8 cellular contexts compared by ENCODE assay signal in genomic region chr3:188170461-188171459, GRCh38. TPM values are rescaled to one million over a fixed set of nuclear protein-coding genes. Genes with fewer than 3 reads are reported as not detected.
DNase-seq lines count a peak whose midpoint lies in the region; ATAC-seq and TF ChIP-seq lines count a peak whose summit lies in the region.

No MANE protein-coding gene starts in this region.

- H3K79me2 ChIP-seq in hepatocyte = peaks cover 95% of the 10 kb centered on the region

- no peak for TF ChIP-seq POLR2A in GM18505 (IDR thresholded peaks at IDR 0.05; ENCODE audit: borderline replicate concordance, extremely low read depth, insufficient read depth, insufficient read length)

- H3K36me3 ChIP-seq in RWPE2 (ENCODE audit: low read depth) (0 out of 2 replicates have a peak, but pooled peaks cover 4% of the 10 kb centered on the region), hepatocyte (replicated peaks; ENCODE audit: insufficient read depth, low read depth) (no peaks in the 10 kb centered on the region)

- no peak overlapping the region for H2AFZ ChIP-seq in hepatocyte

- H3K4me1 ChIP-seq in RWPE2 (ENCODE audit: insufficient read depth, poor library complexity, severe bottlenecking) = peaks cover 7% of the 10 kb centered on the region
- H3K4me1 ChIP-seq in hepatocyte (ENCODE audit: insufficient read depth) = peaks cover 35% of the 10 kb centered on the region

- TF ChIP-seq CTCF in RWPE2 (IDR thresholded peaks at IDR 0.05; ENCODE audit: poor library complexity, severe bottlenecking) (no peak), hepatocyte (IDR thresholded peaks at IDR 0.05; ENCODE audit: poor library complexity) (no peak)

- no peaks in the 10 kb centered on the region for H3K9me2 ChIP-seq in hepatocyte (replicated peaks; ENCODE audit: insufficient read depth)

- H3K9me3 ChIP-seq in RWPE2 (ENCODE audit: severe bottlenecking) = no peaks in the 10 kb centered on the region
- no peaks in the 10 kb centered on the region for H3K9me3 ChIP-seq in hepatocyte (ENCODE audit: low read depth)

- WGBS in hepatocyte (ENCODE audit: low lambda C conversion rate, missing lambda C conversion rate) = 77% methylated on average over 8 of the region's 8 CpGs

- no peak for DNase-seq in RWPE2 (ENCODE audit: low spot score)
- DNase-seq in activated T-cell treated with anti-CD3 and anti-CD28 coated beads, Interleukin-2, amount 50 U/mL, for 1 hour = peak; percentile 46
- peak; percentile 46 for DNase-seq in hepatocyte (ENCODE audit: low spot score)
- DNase-seq in stimulated activated CD8-positive, alpha-beta memory T cell treated with anti-CD3 and anti-CD28 coated beads, Interleukin-12 subunit alpha, Interleukin-12 subunit beta, amount 100 ng/mL, for 4 hours (ENCODE audit: low read depth) = peak; percentile 6
- DNase-seq in substantia nigra (lab: John Stamatoyannopoulos, UW) = no peak
- no peak for DNase-seq in GM19238 (ENCODE audit: insufficient read length, low spot score)

- H3K27ac ChIP-seq in RWPE2 (ENCODE audit: poor library complexity, severe bottlenecking) = no peak overlapping the region
- H3K27ac ChIP-seq in hepatocyte = peak overlapping the region; percentile 74
- no peak overlapping the region for H3K27ac ChIP-seq in substantia nigra (ENCODE audit: low read depth, low read length, poor library complexity, severe bottlenecking)

- H3K4me3 ChIP-seq in RWPE2 (ENCODE audit: severe bottlenecking) (no peak overlapping the region), hepatocyte (no peak overlapping the region)

- peak; percentile 94 for ATAC-seq in RWPE2 (ENCODE audit: low read depth)
- ATAC-seq in HG03196 (IDR thresholded peaks at IDR 0.05; ENCODE audit: unreplicated experiment) = no peak
- ATAC-seq in GM18505 (IDR thresholded peaks at IDR 0.05; ENCODE audit: unreplicated experiment) = no peak

- peaks cover 44% of the 10 kb centered on the region for H4K20me1 ChIP-seq in hepatocyte (ENCODE audit: insufficient read depth, poor library complexity, severe bottlenecking)

- H3K27me3 ChIP-seq in RWPE2 (ENCODE audit: insufficient read depth, poor library complexity, severe bottlenecking) = no peaks in the 10 kb centered on the region
- no peaks in the 10 kb centered on the region for H3K27me3 ChIP-seq in hepatocyte

- peak overlapping the region; percentile 36 for H3K4me2 ChIP-seq in hepatocyte

RNA-seq across cellular contexts. Expression of gene LPP, which starts 16.8 kb away (rescaled TPM):
- total RNA-seq in hepatocyte = 67.7 and 73.8 TPM in 2 replicates
- polyA plus RNA-seq in hepatocyte = 46.9 and 53.2 TPM in 2 replicates

Comparison
In these comparisons a context has a peak if more than half of its experiments do, and no peak if none do; other contexts are left out.
1. DNase-seq: peak in activated T-cell treated with anti-CD3 and anti-CD28 coated beads, Interleukin-2, amount 50 U/mL, for 1 hour (single experiment), hepatocyte (single experiment) and stimulated activated CD8-positive, alpha-beta memory T cell treated with anti-CD3 and anti-CD28 coated beads, Interleukin-12 subunit alpha, Interleukin-12 subunit beta, amount 100 ng/mL, for 4 hours (single experiment); none in RWPE2 (single experiment), substantia nigra (0 of 49) and GM19238 (single experiment).